ENCODE assay signal across 13 cellular contexts in the genomic region with DNA sequence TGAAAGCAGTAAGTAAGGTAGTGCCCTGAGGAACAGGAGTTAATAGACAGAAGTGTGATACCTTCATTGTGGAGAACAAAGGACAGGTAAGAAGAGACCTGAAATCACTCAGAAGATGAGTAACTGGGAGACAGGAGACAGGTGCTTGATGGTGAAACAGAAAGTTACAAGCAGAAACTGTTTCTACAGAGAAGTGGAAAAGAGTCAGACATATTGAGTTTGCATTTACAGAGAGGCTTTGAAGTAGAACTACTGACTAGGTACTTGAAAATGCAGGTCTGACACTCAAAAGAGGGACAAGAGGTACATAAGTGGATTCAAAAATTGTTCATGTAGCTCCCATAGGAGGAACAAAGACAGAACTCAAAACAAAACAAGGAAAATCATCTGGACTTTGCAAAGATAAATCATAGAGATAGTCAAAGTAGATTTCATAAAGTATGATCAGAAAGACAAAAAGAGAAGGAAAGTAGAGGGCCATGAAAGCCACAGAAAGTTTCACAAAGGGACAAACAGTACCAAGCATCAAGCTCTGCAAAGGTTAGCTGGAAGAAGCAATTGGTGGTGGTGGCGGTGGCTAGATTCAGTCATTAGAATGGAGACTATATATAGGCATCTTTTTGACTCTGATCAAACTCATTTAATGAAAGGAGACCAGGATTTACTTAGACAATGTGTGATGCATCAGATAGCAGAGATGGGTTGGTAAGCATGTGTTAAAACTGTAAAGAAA.
DNase-seq lines count a peak whose midpoint lies in the region; ATAC-seq, FAIRE-seq and TF ChIP-seq lines count a peak whose summit lies in the region.
"Had no signal": no experiment of that assay in that cellular context is flagged by ENCODE, and none has a peak within 500 bp of the region (broad histone marks: within the 10 kb centered on the region; RNA-seq: fewer than 3 reads in every experiment).

No MANE protein-coding gene starts in this region.

- ATAC-seq in GM18909 (IDR thresholded peaks at IDR 0.05; ENCODE audit: poor library complexity, unreplicated experiment) (peak; percentile 74), HG03565 (IDR thresholded peaks at IDR 0.05; ENCODE audit: unreplicated experiment) (peak; percentile 70), left colon (no peak)
- ATAC-seq: activated CD8-positive, alpha-beta memory T cell treated with anti-CD3 and anti-CD28 coated beads, Interleukin-2, amount 10 ng/mL, durations not matched to agents 7 days and 5 days; sciatic nerve had no signal

- H3K4me3 ChIP-seq in bronchial epithelial cell (ENCODE audit: low read depth, low read length) = no peak overlapping the region
- H3K4me3 ChIP-seq: hepatocyte, SK-N-MC had no signal

- intact Hi-C loops in left colon (cut with DNase I, micrococcal nuclease) = no loop called here

- no peak for TF ChIP-seq POLR2A in H54 (IDR thresholded peaks at IDR 0.05; ENCODE audit: low read depth, low read length)

- DNase-seq in H54 (ENCODE audit: insufficient read length, low spot score) (no peak), bronchial epithelial cell (ENCODE audit: low read depth) (no peak), RPMI8226 (no peak), left colon (no peak)
- no peak for DNase-seq in activated CD4-positive, CD25-positive, alpha-beta regulatory T cell treated with anti-CD3 and anti-CD28 coated beads, Interleukin-2, amount 50 U/mL, for 72 hours
- DNase-seq: activated CD8-positive, alpha-beta memory T cell treated with anti-CD3 and anti-CD28 coated beads, Interleukin-2, amount 10 ng/mL, durations not matched to agents 7 days and 5 days; activated naive CD4-positive, alpha-beta T cell treated with anti-CD3 and anti-CD28 coated beads, Interleukin-2, amount 50 U/mL, for 16 hours; C1 segment of cervical spinal cord had no signal

- no peaks in the 10 kb centered on the region for H3K27me3 ChIP-seq in bronchial epithelial cell (ENCODE audit: control insufficient read depth, insufficient read depth, low read length)
- H3K27me3 ChIP-seq: hepatocyte had no signal

- no peak for TF ChIP-seq CTCF in bronchial epithelial cell (IDR thresholded peaks at IDR 0.05; ENCODE audit: insufficient read depth, low read length, severe bottlenecking)

- no peaks in the 10 kb centered on the region for H3K36me3 ChIP-seq in bronchial epithelial cell (ENCODE audit: control insufficient read depth, insufficient read depth, low read length)

- FAIRE-seq in H54 (lab: Jason Lieb, UNC) = peak; percentile 27
- peak; percentile 50 for FAIRE-seq in bronchial epithelial cell (lab: Jason Lieb, UNC)
